9 cellular contexts compared by ENCODE assay signal in genomic region chr19:15463865-15464371, GRCh38. TPM values are rescaled to one million over a fixed set of nuclear protein-coding genes. Genes with fewer than 3 reads are reported as not detected.
DNase-seq lines count a peak whose midpoint lies in the region; ATAC-seq, FAIRE-seq and TF ChIP-seq lines count a peak whose summit lies in the region.
"Had no signal": no experiment of that assay in that cellular context is flagged by ENCODE, and none has a peak within 500 bp of the region (broad histone marks: within the 10 kb centered on the region; RNA-seq: fewer than 3 reads in every experiment).

No MANE protein-coding gene starts in this region.

- peaks cover 11% of the 10 kb centered on the region for H3K27me3 Mint-ChIP-seq in MCF 10A (ENCODE audit: insufficient read depth, unreplicated experiment)

- no peak for TF ChIP-seq CTCF in breast epithelium (IDR thresholded peaks at IDR 0.05)
- TF ChIP-seq CTCF in MCF 10A (IDR thresholded peaks at IDR 0.05; ENCODE audit: unreplicated experiment): no peak
- TF ChIP-seq CTCF in K562 (IDR thresholded peaks at IDR 0.05 in 2 of 3, conservative IDR thresholded peaks at IDR 0.05 in 1 of 3; ENCODE audit: insufficient read depth in 2 of 3, low read depth in 1 of 3, low read length in 3 of 3): no peak

- intact Hi-C loops in breast epithelium (cut with DNase I; ENCODE audit: low total_unique reads): no loop called here
- intact Hi-C loops in MCF 10A (cut with micrococcal nuclease): no loop called here
- intact Hi-C loops in K562 (cut with micrococcal nuclease): no loop called here

- no peak for FAIRE-seq in K562 (lab: Jason Lieb, UNC)
- FAIRE-seq: A549 had no signal

- H3K4me3 Mint-ChIP-seq in MCF 10A (ENCODE audit: unreplicated experiment): no peak overlapping the region

- no peaks in the 10 kb centered on the region for H3K9me1 ChIP-seq in K562 (ENCODE audit: control insufficient read depth, insufficient read depth, low read length)

- H3K4me1 ChIP-seq in breast epithelium (no peaks in the 10 kb centered on the region), K562 (replicated peaks in 1 of 2; ENCODE audit: control insufficient read depth in 2 of 2, insufficient read depth in 2 of 2, low read length in 2 of 2) (peaks cover 3 to 4% of the 10 kb centered on the region in 2 experiments; a peak in 4 of 5 replicates)

- TF ChIP-seq RAD21 in K562 (CRISPR knock-in tag; conservative IDR thresholded peaks at IDR 0.05 in 1 of 2, IDR thresholded peaks at IDR 0.05 in 1 of 2): no peak

- no peaks in the 10 kb centered on the region for H3K9me3 Mint-ChIP-seq in MCF 10A (ENCODE audit: unreplicated experiment)

- BruUV-seq in MCF 10A (replicated peaks; lab: Mats Ljungman, UMichigan) (no TSS peak), K562 (replicated peaks; lab: Mats Ljungman, UMichigan) (no TSS peak)

- ATAC-seq in K562 (no peak; the same call in 2 of the 3 replicates), HG02970 (IDR thresholded peaks at IDR 0.05; ENCODE audit: low FRiP score, unreplicated experiment) (no peak)
- ATAC-seq: A549 had no signal

- no peaks in the 10 kb centered on the region for H3K4me1 Mint-ChIP-seq in MCF 10A (ENCODE audit: insufficient read depth, unreplicated experiment)

- no peak overlapping the region for H3K27ac Mint-ChIP-seq in MCF 10A (ENCODE audit: low read depth, unreplicated experiment)

- no peak overlapping the region for H3K4me2 ChIP-seq in K562 (ENCODE audit: insufficient read depth, low read length)
- H3K4me2 ChIP-seq: A549 had no signal

- no peaks in the 10 kb centered on the region for H4K20me1 ChIP-seq in K562 (replicated peaks; ENCODE audit: control insufficient read depth, insufficient read depth, low read length)

- H3K27me3 ChIP-seq in breast epithelium (peaks cover 3 to 18% of the 10 kb centered on the region in 2 donors), K562 (ENCODE audit: control insufficient read depth in 2 of 2, insufficient read depth in 2 of 2, low read length in 2 of 2) (peaks cover 3 to 17% of the 10 kb centered on the region in 2 experiments; a peak in 2 of 5 replicates)

- no peaks in the 10 kb centered on the region for H3K36me3 Mint-ChIP-seq in MCF 10A (ENCODE audit: insufficient read depth, unreplicated experiment)

- TF ChIP-seq POLR2A in breast epithelium (IDR thresholded peaks at IDR 0.05): no peak
- no peak for TF ChIP-seq POLR2A in K562 (conservative IDR thresholded peaks at IDR 0.05)

- no peaks in the 10 kb centered on the region for H3K79me2 ChIP-seq in K562 (ENCODE audit: control insufficient read depth, insufficient read depth, low read length)

- H3K27ac ChIP-seq in breast epithelium (peak overlapping the region in 1 of 2 donors; percentile 52), K562 (ENCODE audit: extremely low read depth, low read depth, low read length) (no peak overlapping the region)
- H3K27ac ChIP-seq: A549 had no signal

- H3K36me3 ChIP-seq in breast epithelium (no peaks in the 10 kb centered on the region), K562 (ENCODE audit: control insufficient read depth, insufficient read depth, low read length) (no peaks in the 10 kb centered on the region)

- H3K9me3 ChIP-seq in breast epithelium (no peaks in the 10 kb centered on the region), K562 (replicated peaks; ENCODE audit: control insufficient read depth, insufficient read depth, low read depth, low read length) (no peaks in the 10 kb centered on the region)
- H3K9me3 ChIP-seq: A549 had no signal

- no peak overlapping the region for H2AFZ ChIP-seq in K562 (ENCODE audit: low read depth, low read length)

- no peak for TF ChIP-seq EP300 in K562 (IDR thresholded peaks at IDR 0.05; ENCODE audit: low read length)

- peak overlapping the region; percentile 31 to 56 (median 43) for H3K4me3 ChIP-seq in breast epithelium
- H3K4me3 ChIP-seq in K562: no peak overlapping the region
- H3K4me3 ChIP-seq: A549 had no signal

- in situ Hi-C loops in K562 (cut with MboI): no loop called here

- DNase-seq in breast epithelium (ENCODE audit: low spot score in 2 of 2): no peak
- no peak for DNase-seq in MCF 10A (ENCODE audit: unreplicated experiment)
- DNase-seq in UCSD-AML1 (lab: John Stamatoyannopoulos, UW; ENCODE audit: unreplicated experiment): peak; percentile 87
- DNase-seq in K562 (ENCODE audit: extremely low read depth in 1 of 4, low spot score in 3 of 4): no peak
- peak; percentile 58 to 63 for DNase-seq in stimulated activated CD4-positive, alpha-beta T cell treated with anti-CD3 and anti-CD28 coated beads, Interleukin-12 subunit alpha, Interleukin-12 subunit beta, amount 100 ng/mL, for 24 hours (ENCODE audit: low read depth in 2 of 2)
- DNase-seq in COR-L47 (lab: John Stamatoyannopoulos, UW): no peak
- no peak for DNase-seq in islet precursor cell

- 34% methylated on average over 14 of the region's 25 CpGs for WGBS in K562 (ENCODE audit: insufficient coverage, low coverage, missing lambda C conversion rate)

- CTCF ChIA-PET in MCF 10A (lab: Yijun Ruan, JAX) (no interaction called here), K562 (lab: Yijun Ruan, JAX; ENCODE audit: low intra/inter-chr PET ratio) (no interaction called here)

- no peak overlapping the region for H3K9ac ChIP-seq in K562 (ENCODE audit: insufficient read depth in 1 of 2, low read depth in 2 of 2, low read length in 2 of 2)

- POLR2A ChIA-PET in MCF 10A (lab: Yijun Ruan, JAX): no interaction called here
- POLR2A ChIA-PET in K562 (lab: Yijun Ruan, JAX): interaction anchor here (1.3 kb wide), 1 partner anchor 12 kb away, joined by 7 read pairs; no protein-coding TSS in a partner anchor

RNA-seq across cellular contexts. Expression of gene RASAL3, which starts 0.4 kb away (rescaled TPM):
- total RNA-seq in breast epithelium (1 to 10 TPM; 1.8 to 5.9 (median 3.4) TPM), MCF 10A (2022) (not detected in 2 replicates), K562 (2014; rRNA removed) (0.04 TPM in 1 of 2 replicates, not detected in the other), K562 (2014; rRNA removed; fragmentation: Illumina TruSeq; extraction: Trizol) (not detected in 2 replicates), K562 (2015; rRNA removed; fragmentation: Illumina TruSeq; extraction: Trizol) (not detected in 2 replicates), K562 (2021) (0.44 and 0.87 TPM in 2 replicates)
- total RNA-seq in K562 (2011; cell fraction: chromatin; rRNA removed; ENCODE audit: low replicate concordance): 0.35 TPM in 1 of 2 replicates, not detected in the other
- 0.13 TPM in 1 of 2 replicates, not detected in the other for total RNA-seq in K562 (2011; cell fraction: nucleolus; rRNA removed)
- total RNA-seq in K562 (2011; cell fraction: nucleoplasm; rRNA removed): 2.5 TPM in 1 of 2 replicates, not detected in the other
- polyA plus RNA-seq in K562 (2011; rRNA removed) (not detected in 2 replicates), K562 (2014; fragmentation: Illumina TruSeq; extraction: Trizol) (not detected in 2 replicates), K562 (2014; fragmentation: Nextera tagmentation; extraction: Ambion mirVana) (not detected), K562 (2014; rRNA removed) (0.07 TPM in 1 of 2 replicates, not detected in the other)
- 0.01 TPM in 1 of 2 replicates, not detected in the other for polyA plus RNA-seq in K562 (2011; cell fraction: cytosol; rRNA removed)
- polyA plus RNA-seq in K562 (2011; cell fraction: nucleus; rRNA removed): 0.04 and 0.16 TPM in 2 replicates
- polyA plus RNA-seq in K562 (2012): 0.08 and 0.16 TPM in 2 replicates
- not detected in 2 replicates for polyA minus RNA-seq in K562 (2011; rRNA and poly(A)+ RNA removed)
- polyA minus RNA-seq in K562 (2011; cell fraction: cytosol; rRNA and poly(A)+ RNA removed): not detected in 2 replicates
- polyA minus RNA-seq in K562 (2011; cell fraction: nucleus; rRNA and poly(A)+ RNA removed): not detected in 2 replicates
- polyA plus RNA-seq: A549 had no signal

RNA-seq across cellular contexts. Expression of gene WIZ, which starts 14.2 kb away (rescaled TPM):
- 10 to 100 TPM; 17.6 to 51.1 (median 34.9) TPM for total RNA-seq in breast epithelium
- total RNA-seq in MCF 10A (2022): 46.4 and 46.5 TPM in 2 replicates
- total RNA-seq in K562 (2011; cell fraction: chromatin; rRNA removed; ENCODE audit: low replicate concordance): 13.2 and 37.4 TPM in 2 replicates
- 27.4 and 28.3 TPM in 2 replicates for total RNA-seq in K562 (2011; cell fraction: nucleolus; rRNA removed)
- total RNA-seq in K562 (2011; cell fraction: nucleoplasm; rRNA removed): 20.2 and 22.8 TPM in 2 replicates
- total RNA-seq in K562 (2014; rRNA removed): 13.9 and 16.0 TPM in 2 replicates
- total RNA-seq in K562 (2014; rRNA removed; fragmentation: Illumina TruSeq; extraction: Trizol): 1.1 and 1.3 TPM in 2 replicates
- 4.8 and 5.4 TPM in 2 replicates for total RNA-seq in K562 (2015; rRNA removed; fragmentation: Illumina TruSeq; extraction: Trizol)
- total RNA-seq in K562 (2021): 32.7 and 37.5 TPM in 2 replicates
- polyA plus RNA-seq in K562 (2011; rRNA removed): 3.7 and 4.7 TPM in 2 replicates
- 5.3 and 12.2 TPM in 2 replicates for polyA plus RNA-seq in K562 (2011; cell fraction: cytosol; rRNA removed)
- polyA plus RNA-seq in K562 (2011; cell fraction: nucleus; rRNA removed): 16.0 and 33.9 TPM in 2 replicates
- 18.0 and 22.2 TPM in 2 replicates for polyA plus RNA-seq in K562 (2012)
- 9.4 and 22.9 TPM in 2 replicates for polyA plus RNA-seq in K562 (2014; fragmentation: Illumina TruSeq; extraction: Trizol)
- under 1 TPM; 0.06 to 0.08 TPM for polyA plus RNA-seq in K562 (2014; fragmentation: Nextera tagmentation; extraction: Ambion mirVana)
- polyA plus RNA-seq in K562 (2014; rRNA removed): 19.1 and 21.8 TPM in 2 replicates
- 0.63 and 1.1 TPM in 2 replicates for polyA minus RNA-seq in K562 (2011; rRNA and poly(A)+ RNA removed)
- polyA minus RNA-seq in K562 (2011; cell fraction: cytosol; rRNA and poly(A)+ RNA removed): 7.5 and 9.4 TPM in 2 replicates
- 5.3 and 6.5 TPM in 2 replicates for polyA minus RNA-seq in K562 (2011; cell fraction: nucleus; rRNA and poly(A)+ RNA removed)

RNA-seq across cellular contexts. Expression of gene PGLYRP2, which starts 15.4 kb away (rescaled TPM):
- total RNA-seq in breast epithelium (1 to 10 TPM in 2 of 3 donors, not detected in 1; 5.6 to 6.2 TPM), MCF 10A (2022) (not detected in 2 replicates), K562 (2014; rRNA removed) (not detected in 2 replicates), K562 (2014; rRNA removed; fragmentation: Illumina TruSeq; extraction: Trizol) (not detected in 2 replicates), K562 (2015; rRNA removed; fragmentation: Illumina TruSeq; extraction: Trizol) (not detected in 2 replicates), K562 (2021) (not detected in 2 replicates)
- not detected in 2 replicates for total RNA-seq in K562 (2011; cell fraction: chromatin; rRNA removed; ENCODE audit: low replicate concordance)
- not detected in 2 replicates for total RNA-seq in K562 (2011; cell fraction: nucleolus; rRNA removed)
- not detected in 2 replicates for total RNA-seq in K562 (2011; cell fraction: nucleoplasm; rRNA removed)
- polyA plus RNA-seq in K562 (2011; rRNA removed) (not detected in 2 replicates), K562 (2014; fragmentation: Illumina TruSeq; extraction: Trizol) (not detected in 2 replicates), K562 (2014; fragmentation: Nextera tagmentation; extraction: Ambion mirVana) (not detected), K562 (2014; rRNA removed) (not detected in 2 replicates)
- polyA plus RNA-seq in K562 (2011; cell fraction: cytosol; rRNA removed): not detected in 2 replicates
- not detected in 2 replicates for polyA plus RNA-seq in K562 (2011; cell fraction: nucleus; rRNA removed)
- not detected in 2 replicates for polyA plus RNA-seq in K562 (2012)
- not detected in 2 replicates for polyA minus RNA-seq in K562 (2011; rRNA and poly(A)+ RNA removed)
- polyA minus RNA-seq in K562 (2011; cell fraction: cytosol; rRNA and poly(A)+ RNA removed): not detected in 2 replicates
- not detected in 2 replicates for polyA minus RNA-seq in K562 (2011; cell fraction: nucleus; rRNA and poly(A)+ RNA removed)
- polyA plus RNA-seq: A549 had no signal

RNA-seq across cellular contexts. Expression of gene CYP4F22, which starts 44.4 kb away (rescaled TPM):
- total RNA-seq in breast epithelium (10 to 100 TPM in 1 of 3 donors, 1 to 10 TPM in 2; 8.8 to 26.9 (median 9.4) TPM), MCF 10A (2022) (not detected in 2 replicates), K562 (2014; rRNA removed) (not detected in 2 replicates), K562 (2014; rRNA removed; fragmentation: Illumina TruSeq; extraction: Trizol) (not detected in 2 replicates), K562 (2015; rRNA removed; fragmentation: Illumina TruSeq; extraction: Trizol) (not detected in 2 replicates), K562 (2021) (not detected in 2 replicates)
- not detected in 2 replicates for total RNA-seq in K562 (2011; cell fraction: chromatin; rRNA removed; ENCODE audit: low replicate concordance)
- not detected in 2 replicates for total RNA-seq in K562 (2011; cell fraction: nucleolus; rRNA removed)
- total RNA-seq in K562 (2011; cell fraction: nucleoplasm; rRNA removed): not detected in 2 replicates
- polyA plus RNA-seq in K562 (2011; rRNA removed) (not detected in 2 replicates), K562 (2014; fragmentation: Illumina TruSeq; extraction: Trizol) (not detected in 2 replicates), K562 (2014; fragmentation: Nextera tagmentation; extraction: Ambion mirVana) (not detected), K562 (2014; rRNA removed) (not detected in 2 replicates)
- polyA plus RNA-seq in K562 (2011; cell fraction: cytosol; rRNA removed): not detected in 2 replicates
- not detected in 2 replicates for polyA plus RNA-seq in K562 (2011; cell fraction: nucleus; rRNA removed)
- polyA plus RNA-seq in K562 (2012): not detected in 2 replicates
- not detected in 2 replicates for polyA minus RNA-seq in K562 (2011; rRNA and poly(A)+ RNA removed)
- not detected in 2 replicates for polyA minus RNA-seq in K562 (2011; cell fraction: cytosol; rRNA and poly(A)+ RNA removed)
- not detected in 2 replicates for polyA minus RNA-seq in K562 (2011; cell fraction: nucleus; rRNA and poly(A)+ RNA removed)

RNA-seq across cellular contexts. Expression of gene AKAP8L, which starts 45.1 kb away (rescaled TPM):
- total RNA-seq in breast epithelium: 100 to 1,000 TPM in 2 of 3 donors, 10 to 100 TPM in 1; 77.6 to 141 (median 122) TPM
- total RNA-seq in MCF 10A (2022): 84.7 and 89.0 TPM in 2 replicates
- total RNA-seq in K562 (2011; cell fraction: chromatin; rRNA removed; ENCODE audit: low replicate concordance): 365 and 641 TPM in 2 replicates
- 279 and 316 TPM in 2 replicates for total RNA-seq in K562 (2011; cell fraction: nucleolus; rRNA removed)
- total RNA-seq in K562 (2011; cell fraction: nucleoplasm; rRNA removed): 296 and 300 TPM in 2 replicates
- total RNA-seq in K562 (2014; rRNA removed): 108 and 121 TPM in 2 replicates
- total RNA-seq in K562 (2014; rRNA removed; fragmentation: Illumina TruSeq; extraction: Trizol): 61.1 and 65.5 TPM in 2 replicates
- 66.6 and 70.7 TPM in 2 replicates for total RNA-seq in K562 (2015; rRNA removed; fragmentation: Illumina TruSeq; extraction: Trizol)
- total RNA-seq in K562 (2021): 107 and 116 TPM in 2 replicates
- 56.8 and 95.7 TPM in 2 replicates for polyA plus RNA-seq in K562 (2011; rRNA removed)
- polyA plus RNA-seq in K562 (2011; cell fraction: cytosol; rRNA removed): 40.7 and 50.0 TPM in 2 replicates
- 617 and 798 TPM in 2 replicates for polyA plus RNA-seq in K562 (2011; cell fraction: nucleus; rRNA removed)
- polyA plus RNA-seq in K562 (2012): 66.2 and 79.9 TPM in 2 replicates
- polyA plus RNA-seq in K562 (2014; fragmentation: Illumina TruSeq; extraction: Trizol): 75.8 and 84.0 TPM in 2 replicates
- 1 to 10 TPM; 2.4 to 7.0 TPM for polyA plus RNA-seq in K562 (2014; fragmentation: Nextera tagmentation; extraction: Ambion mirVana)
- polyA plus RNA-seq in K562 (2014; rRNA removed): 92.5 and 111 TPM in 2 replicates
- polyA minus RNA-seq in K562 (2011; rRNA and poly(A)+ RNA removed): 60.0 and 69.5 TPM in 2 replicates
- 41.5 and 61.7 TPM in 2 replicates for polyA minus RNA-seq in K562 (2011; cell fraction: cytosol; rRNA and poly(A)+ RNA removed)
- 85.4 and 122 TPM in 2 replicates for polyA minus RNA-seq in K562 (2011; cell fraction: nucleus; rRNA and poly(A)+ RNA removed)

Comparison
In these comparisons a context has a peak if more than half of its experiments do, and no peak if none do; other contexts are left out.
1. DNase-seq: peak in UCSD-AML1 (single experiment) and stimulated activated CD4-positive, alpha-beta T cell treated with anti-CD3 and anti-CD28 coated beads, Interleukin-12 subunit alpha, Interleukin-12 subunit beta, amount 100 ng/mL, for 24 hours (2 of 2); none in breast epithelium (0 of 2), MCF 10A (single experiment), K562 (0 of 4), COR-L47 (single experiment) and islet precursor cell (single experiment).